21 cellular contexts compared by ENCODE assay signal in the genomic region with DNA sequence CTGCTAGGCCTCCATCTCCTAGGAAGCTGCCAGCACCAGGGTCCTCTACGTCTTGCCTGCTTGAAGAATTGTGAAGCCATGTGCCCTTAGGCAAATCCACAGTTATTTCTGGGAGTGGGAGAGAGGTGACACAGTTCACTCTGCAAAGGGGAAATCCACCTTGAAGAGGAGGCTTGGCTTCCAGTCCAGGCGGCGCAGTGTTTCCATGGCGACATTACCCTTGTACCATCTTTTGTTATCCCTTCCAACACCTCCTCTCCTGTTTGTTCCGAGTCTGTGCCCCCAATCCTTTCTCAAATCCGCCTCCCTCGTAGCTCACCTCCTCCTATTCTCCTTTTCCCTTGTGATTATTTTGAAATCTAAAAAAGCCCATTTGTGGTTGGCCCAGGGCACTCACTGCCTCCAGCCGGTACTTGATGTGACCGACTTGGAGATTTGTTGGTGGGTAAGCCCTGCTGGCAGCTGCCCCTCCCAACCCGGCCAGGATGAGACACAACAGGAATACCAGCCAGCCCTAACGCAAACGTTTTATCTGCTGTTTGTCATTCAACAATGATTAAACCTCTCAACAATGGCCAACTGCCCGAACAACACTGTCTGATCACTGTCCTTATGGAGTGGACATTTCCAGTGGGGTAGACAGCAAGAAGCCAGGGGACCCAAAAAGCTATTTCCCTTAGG. TPM values are rescaled to one million over a fixed set of nuclear protein-coding genes. Genes with fewer than 3 reads are reported as not detected.
DNase-seq lines count a peak whose midpoint lies in the region; ATAC-seq lines count a peak whose summit lies in the region.
"Had no signal": no experiment of that assay in that cellular context is flagged by ENCODE, and none has a peak within 500 bp of the region (broad histone marks: within the 10 kb centered on the region; RNA-seq: fewer than 3 reads in every experiment).

No MANE protein-coding gene starts in this region.

- peak; percentile 48 to 61 for DNase-seq in NCI-H524 (lab: John Stamatoyannopoulos, UW)
- DNase-seq in NCI-H524 treated with DMSO at 0.1 percent for 48 hours (lab: John Stamatoyannopoulos, UW): no peak
- peak; percentile 73 for DNase-seq in NCI-H1092 treated with DMSO at 0.1 percent for 48 hours (lab: John Stamatoyannopoulos, UW)
- peak; percentile 39 to 76 (median 74) for DNase-seq in right cardiac atrium
- DNase-seq in renal cortical epithelial cell (ENCODE audit: low read depth): peak; percentile 84
- no peak for DNase-seq in retina
- no peak for DNase-seq in COLO829 (ENCODE audit: low spot score)
- DNase-seq: activated B cell treated with CpG ODN at 0.5 μM for 24 hours; activated effector memory CD4-positive, alpha-beta T cell treated with anti-CD3 and anti-CD28 coated beads, Interleukin-2, amount 50 U/mL, for 16 hours; COR-L47; effector CD4-positive, alpha-beta T cell; foreskin keratinocyte; hippocampal formation; NCI-H146; nucleus accumbens; T1000 had no signal

- no peaks in the 10 kb centered on the region for H3K27me3 ChIP-seq in right cardiac atrium (ENCODE audit: control insufficient read depth, insufficient read depth)
- H3K27me3 ChIP-seq: BE2C had no signal

- no peaks in the 10 kb centered on the region for H3K4me1 ChIP-seq in right cardiac atrium (ENCODE audit: control insufficient read depth, insufficient read depth, low read length)
- H3K4me1 ChIP-seq: BE2C, foreskin keratinocyte had no signal

- H3K9me3 ChIP-seq in right cardiac atrium (ENCODE audit: control insufficient read depth, low read length): no peaks in the 10 kb centered on the region
- H3K9me3 ChIP-seq: BE2C had no signal

- ATAC-seq in right cardiac atrium (peak; percentile 69 to 86), GM19351 (IDR thresholded peaks at IDR 0.05; ENCODE audit: unreplicated experiment) (no peak)
- ATAC-seq: foreskin keratinocyte had no signal

- WGBS in right cardiac atrium: 49% methylated on average over 13 of the region's 13 CpGs

- intact Hi-C loops in right cardiac atrium (cut with DNase I): no loop called here

- no peak overlapping the region for H3K27ac ChIP-seq in right cardiac atrium (ENCODE audit: low read length)
- H3K27ac ChIP-seq: foreskin keratinocyte, RWPE1 had no signal

- no peak overlapping the region for H3K4me3 ChIP-seq in right cardiac atrium (ENCODE audit: low read length)
- H3K4me3 ChIP-seq: lung had no signal

RNA-seq across cellular contexts. Expression of gene SYT13, which starts 18.3 kb away (rescaled TPM):
- total RNA-seq in right cardiac atrium (10 to 100 TPM; 15.3 to 28.5 (median 23.6) TPM), renal cortical epithelial cell (12.1 and 42.2 TPM in 2 replicates)
- polyA plus RNA-seq in right cardiac atrium: 12.8 TPM
- total RNA-seq: activated B cell treated with CpG ODN at 0.5 μM for 24 hours, foreskin keratinocyte had no signal
- polyA plus RNA-seq: foreskin keratinocyte, IgD-negative memory B cell had no signal

Comparison
In these comparisons a context has a peak if more than half of its experiments do, and no peak if none do; other contexts are left out.
1. DNase-seq: peak in NCI-H524 (2 of 2), NCI-H1092 treated with DMSO at 0.1 percent for 48 hours (single experiment), right cardiac atrium (3 of 3) and renal cortical epithelial cell (single experiment); none in NCI-H524 treated with DMSO at 0.1 percent for 48 hours (single experiment), retina (single experiment) and COLO829 (single experiment).